In the genomic region with DNA sequence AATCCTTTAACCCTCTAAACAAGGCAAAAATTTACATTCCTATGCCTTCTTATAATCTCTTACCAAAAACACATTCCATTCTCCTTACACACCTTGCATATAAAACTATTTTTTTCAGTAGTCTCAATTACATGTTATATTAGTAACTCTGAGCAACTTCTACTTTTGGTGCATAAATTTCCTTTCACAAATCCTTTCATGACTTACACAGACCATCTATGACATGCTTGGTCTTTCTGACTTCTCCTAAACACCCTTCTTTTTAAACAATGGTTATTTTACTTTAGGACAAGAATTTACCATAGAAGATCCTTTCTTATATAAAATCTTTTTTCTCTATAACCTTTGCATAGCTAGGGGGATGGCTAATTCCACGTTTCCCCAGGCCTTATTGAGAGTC, we compare ENCODE assay signal across 26 cellular contexts.
DNase-seq lines count a peak whose midpoint lies in the region; ATAC-seq, FAIRE-seq and TF ChIP-seq lines count a peak whose summit lies in the region.
"Had no signal": no experiment of that assay in that cellular context is flagged by ENCODE, and none has a peak within 500 bp of the region (broad histone marks: within the 10 kb centered on the region; RNA-seq: fewer than 3 reads in every experiment).

No MANE protein-coding gene starts in this region.

- peaks cover 7% of the 10 kb centered on the region for H3K36me3 Mint-ChIP-seq in MCF 10A (ENCODE audit: insufficient read depth, unreplicated experiment)
- H3K36me3 Mint-ChIP-seq: memory B cell, naive B cell had no signal

- H3K9me1 ChIP-seq in K562 (ENCODE audit: control insufficient read depth, insufficient read depth, low read length): no peaks in the 10 kb centered on the region

- no peaks in the 10 kb centered on the region for H3K4me1 ChIP-seq in breast epithelium
- no peaks in the 10 kb centered on the region for H3K4me1 ChIP-seq in K562 (replicated peaks in 1 of 2; ENCODE audit: control insufficient read depth in 2 of 2, insufficient read depth in 2 of 2, low read length in 2 of 2)
- no peaks in the 10 kb centered on the region for H3K4me1 ChIP-seq in neuronal stem cell (ENCODE audit: control insufficient read depth in 2 of 2, insufficient read depth in 1 of 2, low read depth in 1 of 2, low read length in 2 of 2)
- H3K4me1 ChIP-seq: pancreas, sigmoid colon, thyroid gland had no signal

- H3K79me1 ChIP-seq in neuronal stem cell (ENCODE audit: low read depth, low read length): no peaks in the 10 kb centered on the region

- no peak for TF ChIP-seq RAD21 in K562 (CRISPR knock-in tag; conservative IDR thresholded peaks at IDR 0.05 in 1 of 2, IDR thresholded peaks at IDR 0.05 in 1 of 2)

- no peak overlapping the region for H2BK120ac ChIP-seq in neuronal stem cell (ENCODE audit: low read depth, low read length)

- intact Hi-C loops in MCF 10A (cut with micrococcal nuclease) (no loop called here), breast epithelium (cut with DNase I; ENCODE audit: low total_unique reads) (no loop called here), K562 (cut with micrococcal nuclease) (no loop called here)

- no peak for ATAC-seq in K562
- ATAC-seq: Panc1, pancreas, WTC11 had no signal

- peaks cover 8% of the 10 kb centered on the region for H3K9me3 Mint-ChIP-seq in MCF 10A (ENCODE audit: unreplicated experiment)

- H2BK12ac ChIP-seq in neuronal stem cell (ENCODE audit: low read length): no peak overlapping the region

- 0% methylated on average over 1 of the region's 1 CpG for WGBS in K562 (ENCODE audit: insufficient coverage, low coverage, missing lambda C conversion rate)
- no CpG with 5 or more reads among the region's 1 CpG for WGBS in neuronal stem cell (ENCODE audit: extremely low coverage in 2 of 2, insufficient read length in 2 of 2, insufficient replicate concordance in 1 of 2), 2 donors

- H3K14ac ChIP-seq in neuronal stem cell (ENCODE audit: low read length): no peak overlapping the region

- H2AFZ ChIP-seq in K562 (ENCODE audit: low read depth, low read length): no peak overlapping the region
- no peak overlapping the region for H2AFZ ChIP-seq in neuronal stem cell (ENCODE audit: low read length)
- H2AFZ ChIP-seq: GM23248 had no signal

- H3K79me2 ChIP-seq in K562 (ENCODE audit: control insufficient read depth, insufficient read depth, low read length): no peaks in the 10 kb centered on the region

- no peak overlapping the region for H3K4me3 ChIP-seq in breast epithelium
- H3K4me3 ChIP-seq in K562: no peak overlapping the region
- H3K4me3 ChIP-seq in neuronal stem cell (ENCODE audit: low read length in 2 of 2): no peak overlapping the region
- H3K4me3 ChIP-seq: GM23248, pancreas, sigmoid colon, thyroid gland had no signal

- H3K36me3 ChIP-seq in breast epithelium (no peaks in the 10 kb centered on the region), K562 (ENCODE audit: control insufficient read depth, insufficient read depth, low read length) (no peaks in the 10 kb centered on the region), neuronal stem cell (replicated peaks in 1 of 2; ENCODE audit: control insufficient read depth in 2 of 2, insufficient read depth in 2 of 2, low read length in 2 of 2) (no peaks in the 10 kb centered on the region)
- H3K36me3 ChIP-seq: pancreas, sigmoid colon, thyroid gland had no signal

- no peak overlapping the region for H3K4ac ChIP-seq in neuronal stem cell (ENCODE audit: low read length)

- H3K27ac Mint-ChIP-seq in MCF 10A (ENCODE audit: low read depth, unreplicated experiment): no peak overlapping the region
- H3K27ac Mint-ChIP-seq: activated CD4-positive, alpha-beta memory T cell treated with anti-CD3 and anti-CD28 coated beads, Interleukin-2, amount 10 ng/mL, durations not matched to agents 7 days and 5 days; activated T-cell treated with anti-CD3 and anti-CD28 coated beads, Interleukin-2, amount 50 U/mL, for 24 hours; brain; memory B cell; naive B cell; WTC11 had no signal

- H3K18ac ChIP-seq in neuronal stem cell (ENCODE audit: low read length): no peak overlapping the region

- no peak overlapping the region for H3K9ac ChIP-seq in K562 (ENCODE audit: insufficient read depth in 1 of 2, low read depth in 2 of 2, low read length in 2 of 2)
- no peak overlapping the region for H3K9ac ChIP-seq in neuronal stem cell (ENCODE audit: low read depth, low read length, poor library complexity)
- H3K9ac ChIP-seq: GM23248 had no signal

- no peak overlapping the region for H4K8ac ChIP-seq in neuronal stem cell (ENCODE audit: low read depth, low read length)

- POLR2A ChIA-PET in MCF 10A (lab: Yijun Ruan, JAX): no interaction called here
- POLR2A ChIA-PET in K562 (lab: Yijun Ruan, JAX): no interaction called here

- in situ Hi-C loops in K562 (cut with MboI): no loop called here

- no peak overlapping the region for H2AK5ac ChIP-seq in neuronal stem cell (ENCODE audit: low read depth, low read length)

- BruUV-seq in MCF 10A (replicated peaks; lab: Mats Ljungman, UMichigan) (no TSS peak), K562 (replicated peaks; lab: Mats Ljungman, UMichigan) (no TSS peak)

- H2BK15ac ChIP-seq in neuronal stem cell (ENCODE audit: low read length): no peak overlapping the region

- H3K27me3 ChIP-seq in breast epithelium (no peaks in the 10 kb centered on the region), K562 (ENCODE audit: control insufficient read depth in 2 of 2, insufficient read depth in 2 of 2, low read length in 2 of 2) (no peaks in the 10 kb centered on the region), neuronal stem cell (ENCODE audit: control insufficient read depth in 3 of 3, insufficient read depth in 3 of 3, low read depth in 1 of 3, low read length in 3 of 3) (no peaks in the 10 kb centered on the region)
- H3K27me3 ChIP-seq: pancreas, sigmoid colon, thyroid gland had no signal

- no peaks in the 10 kb centered on the region for H3K27me3 Mint-ChIP-seq in MCF 10A (ENCODE audit: insufficient read depth, unreplicated experiment)
- H3K27me3 Mint-ChIP-seq: activated CD4-positive, alpha-beta memory T cell treated with anti-CD3 and anti-CD28 coated beads, Interleukin-2, amount 10 ng/mL, durations not matched to agents 7 days and 5 days; activated T-cell treated with anti-CD3 and anti-CD28 coated beads, Interleukin-2, amount 50 U/mL, for 24 hours; CD4-positive, alpha-beta memory T cell; memory B cell; naive B cell had no signal

- H3K23ac ChIP-seq in neuronal stem cell (ENCODE audit: low read depth, low read length, poor library complexity): no peak overlapping the region

- no peak overlapping the region for H4K91ac ChIP-seq in neuronal stem cell (ENCODE audit: low read depth, low read length, poor library complexity)

- no peaks in the 10 kb centered on the region for H3K4me1 Mint-ChIP-seq in MCF 10A (ENCODE audit: insufficient read depth, unreplicated experiment)
- H3K4me1 Mint-ChIP-seq: activated CD4-positive, alpha-beta memory T cell treated with anti-CD3 and anti-CD28 coated beads, Interleukin-2, amount 10 ng/mL, durations not matched to agents 7 days and 5 days; brain; CD4-positive, alpha-beta memory T cell; memory B cell; naive B cell; WTC11 had no signal

- no peak overlapping the region for H3K4me3 Mint-ChIP-seq in MCF 10A (ENCODE audit: unreplicated experiment)
- H3K4me3 Mint-ChIP-seq: activated CD4-positive, alpha-beta memory T cell treated with anti-CD3 and anti-CD28 coated beads, Interleukin-2, amount 10 ng/mL, durations not matched to agents 7 days and 5 days; activated T-cell treated with anti-CD3 and anti-CD28 coated beads, Interleukin-2, amount 50 U/mL, for 24 hours; brain; CD4-positive, alpha-beta memory T cell; memory B cell; naive B cell; WTC11 had no signal

- H3K27ac ChIP-seq in breast epithelium (no peak overlapping the region), K562 (ENCODE audit: extremely low read depth, low read depth, low read length) (no peak overlapping the region), neuronal stem cell (replicated peaks; ENCODE audit: low read length) (no peak overlapping the region)
- H3K27ac ChIP-seq: GM23248, pancreas, sigmoid colon, thyroid gland had no signal

- no peak for TF ChIP-seq POLR2A in breast epithelium (IDR thresholded peaks at IDR 0.05)
- no peak for TF ChIP-seq POLR2A in K562 (conservative IDR thresholded peaks at IDR 0.05)

- H3K9me3 ChIP-seq in breast epithelium: peaks cover 0 to 39% of the 10 kb centered on the region in 2 donors
- 0 out of 2 replicates have a peak, but pooled peaks cover 3% of the 10 kb centered on the region for H3K9me3 ChIP-seq in K562 (replicated peaks; ENCODE audit: control insufficient read depth, insufficient read depth, low read depth, low read length)
- H3K9me3 ChIP-seq in neuronal stem cell (replicated peaks in 1 of 2; ENCODE audit: control insufficient read depth in 2 of 2, insufficient read depth in 1 of 2, low read depth in 1 of 2, low read length in 2 of 2): peaks cover 7 to 37% of the 10 kb centered on the region in 2 donors
- H3K9me3 ChIP-seq: pancreas, thyroid gland had no signal

- CTCF ChIA-PET in MCF 10A (lab: Yijun Ruan, JAX) (no interaction called here), K562 (lab: Yijun Ruan, JAX; ENCODE audit: low intra/inter-chr PET ratio) (no interaction called here)

- H3K4me2 ChIP-seq in K562 (ENCODE audit: insufficient read depth, low read length): no peak overlapping the region
- no peak overlapping the region for H3K4me2 ChIP-seq in neuronal stem cell (ENCODE audit: insufficient read depth, low read length, poor library complexity, severe bottlenecking)

- DNase-seq in MCF 10A (ENCODE audit: unreplicated experiment): peak; percentile 38
- DNase-seq in breast epithelium (ENCODE audit: low spot score in 2 of 2): no peak
- peak; percentile 19 for DNase-seq in NAMALWA (ENCODE audit: low spot score)
- DNase-seq in K562 (ENCODE audit: extremely low read depth in 1 of 4, low spot score in 3 of 4): no peak
- DNase-seq in neuronal stem cell (ENCODE audit: low spot score): peak; percentile 42
- no peak for DNase-seq in AML-193 (lab: John Stamatoyannopoulos, UW)
- no peak for DNase-seq in NCI-H446 treated with DMSO at 0.1 percent for 48 hours (lab: John Stamatoyannopoulos, UW)
- no peak for DNase-seq in NCI-H446 (lab: John Stamatoyannopoulos, UW)
- DNase-seq: activated CD4-positive, alpha-beta memory T cell treated with anti-CD3 and anti-CD28 coated beads, Interleukin-2, amount 10 ng/mL, durations not matched to agents 7 days and 5 days; activated naive CD4-positive, alpha-beta T cell treated with anti-CD3 and anti-CD28 coated beads, Interleukin-2, amount 50 U/mL, for 16 hours; activated T-cell treated with anti-CD3 and anti-CD28 coated beads, Interleukin-2, amount 50 U/mL, for 24 hours; CD4-positive, alpha-beta memory T cell; GM23248; naive B cell; NCI-H2029 treated with DMSO at 0.1 percent for 48 hours; NCI-H526 treated with DMSO at 0.1 percent for 48 hours; pancreas; sigmoid colon; stimulated activated naive CD4-positive, alpha-beta T cell treated with Interleukin-2 at 50 U/mL for 16 hours; T-helper 2 cell; thyroid gland had no signal

- H2BK5ac ChIP-seq in neuronal stem cell (ENCODE audit: low read length): no peak overlapping the region

- TF ChIP-seq CTCF in MCF 10A (IDR thresholded peaks at IDR 0.05; ENCODE audit: unreplicated experiment): no peak
- TF ChIP-seq CTCF in breast epithelium (IDR thresholded peaks at IDR 0.05): no peak
- TF ChIP-seq CTCF in K562 (IDR thresholded peaks at IDR 0.05 in 2 of 3, conservative IDR thresholded peaks at IDR 0.05 in 1 of 3; ENCODE audit: insufficient read depth in 2 of 3, low read depth in 1 of 3, low read length in 3 of 3): no peak

- no peaks in the 10 kb centered on the region for H4K20me1 ChIP-seq in K562 (replicated peaks; ENCODE audit: control insufficient read depth, insufficient read depth, low read length)

- no peak for TF ChIP-seq EP300 in K562 (IDR thresholded peaks at IDR 0.05; ENCODE audit: low read length)

- FAIRE-seq in K562 (lab: Jason Lieb, UNC): no peak
- FAIRE-seq: colon, pancreas had no signal

Comparison
In these comparisons a context has a peak if more than half of its experiments do, and no peak if none do; other contexts are left out.
1. DNase-seq: peak in MCF 10A (single experiment), NAMALWA (single experiment) and neuronal stem cell (single experiment); none in breast epithelium (0 of 2), K562 (0 of 4), AML-193 (0 of 2), NCI-H446 treated with DMSO at 0.1 percent for 48 hours (single experiment) and NCI-H446 (0 of 2).